8 cellular contexts compared by ENCODE assay signal in genomic region chr2:204578928-204579598, GRCh38.
"Had no signal": no experiment of that assay in that cellular context is flagged by ENCODE, and none has a peak within 500 bp of the region (broad histone marks: within the 10 kb centered on the region; RNA-seq: fewer than 3 reads in every experiment).

No MANE protein-coding gene starts in this region.

- ATAC-seq: HCT116, K562 had no signal

- DNase-seq: GM23248, GOT3, H7, IMR-90, KG1 had no signal

- H3K27ac ChIP-seq: GM23248 had no signal

- H3K9me3 ChIP-seq: HAP-1 had no signal

- H3K36me3 ChIP-seq: HAP-1 had no signal

- H3K4me3 ChIP-seq: GM23248, HAP-1, K562 had no signal

- H3K4me1 ChIP-seq: HAP-1 had no signal
